ENCODE assay signal across 11 cellular contexts in the genomic region with DNA sequence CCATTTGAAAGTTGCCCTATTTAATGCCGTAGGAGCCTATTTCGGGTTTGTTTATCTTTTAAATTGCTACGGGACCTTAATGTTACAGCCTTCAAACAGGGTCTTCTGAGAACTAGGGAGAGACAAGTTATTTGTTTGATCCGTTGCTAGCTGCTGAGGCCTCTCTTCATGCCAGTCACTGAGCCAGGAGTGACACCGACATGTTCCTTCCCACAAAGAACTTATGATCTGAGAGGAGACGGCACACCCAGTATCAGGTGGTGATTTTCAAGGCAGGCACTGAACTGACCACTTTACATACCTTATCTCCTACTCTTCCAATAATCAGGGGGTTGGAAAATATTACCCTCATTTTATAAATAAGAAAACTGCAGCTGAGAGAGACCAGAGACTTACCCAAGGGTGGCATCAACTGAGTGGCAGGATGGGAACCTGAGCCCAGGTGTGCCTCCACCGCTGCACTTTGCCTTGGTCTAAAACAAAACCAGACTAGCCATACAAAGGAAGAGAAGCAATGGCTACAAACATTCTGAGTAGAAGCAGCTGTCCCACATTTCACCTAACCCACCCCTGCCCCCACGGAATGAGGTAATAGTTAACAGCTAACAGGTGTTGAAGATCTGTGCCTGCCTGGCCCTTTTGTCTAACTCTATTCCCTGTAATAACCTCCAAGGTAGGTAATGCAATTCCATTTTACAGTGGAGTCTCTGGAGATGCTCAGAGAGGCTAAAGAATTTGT. TPM values are rescaled to one million over a fixed set of nuclear protein-coding genes. Genes with fewer than 3 reads are reported as not detected.
DNase-seq lines count a peak whose midpoint lies in the region; ATAC-seq, FAIRE-seq and TF ChIP-seq lines count a peak whose summit lies in the region.
"Had no signal": no experiment of that assay in that cellular context is flagged by ENCODE, and none has a peak within 500 bp of the region (broad histone marks: within the 10 kb centered on the region; RNA-seq: fewer than 3 reads in every experiment).

No MANE protein-coding gene starts in this region.

- H4K20me1 ChIP-seq in HepG2 (ENCODE audit: insufficient read depth, low read length) (no peaks in the 10 kb centered on the region), fibroblast of lung (ENCODE audit: control insufficient read depth, extremely low read depth, insufficient read depth, low read length) (no peaks in the 10 kb centered on the region)

- no peak overlapping the region for H3K4me3 ChIP-seq in right lobe of liver
- no peak overlapping the region for H3K4me3 ChIP-seq in HepG2 (replicated peaks in 1 of 3; ENCODE audit: insufficient read depth in 1 of 3, low read depth in 2 of 3, low read length in 3 of 3)
- no peak overlapping the region for H3K4me3 ChIP-seq in fibroblast of lung (replicated peaks in 1 of 4; ENCODE audit: control extremely low read depth in 1 of 4, insufficient read depth in 1 of 4, low read depth in 3 of 4, low read length in 4 of 4)
- H3K4me3 ChIP-seq in aorta (ENCODE audit: low read length in 2 of 2): no peak overlapping the region

- H2AFZ ChIP-seq in HepG2 (ENCODE audit: low read length) (no peak overlapping the region), fibroblast of lung (ENCODE audit: low read length) (no peak overlapping the region)

- H3K27ac ChIP-seq in right lobe of liver (peak overlapping the region; percentile 11 to 37 (median 22)), HepG2 (ENCODE audit: extremely low read length, insufficient read depth, low read length) (no peak overlapping the region), fibroblast of lung (ENCODE audit: insufficient read depth, low read length) (peak overlapping the region; percentile 86), aorta (ENCODE audit: low read depth in 1 of 2, low read length in 2 of 2) (peak overlapping the region; percentile 94 to 99)
- H3K27ac ChIP-seq: neutrophil had no signal

- WGBS in right lobe of liver (ENCODE audit: insufficient coverage, low coverage, low lambda C conversion rate, missing lambda C conversion rate): 79% methylated on average over 7 of the region's 8 CpGs
- WGBS in HepG2 (ENCODE audit: low lambda C conversion rate): 20% methylated on average over 8 of the region's 8 CpGs
- WGBS in aorta, 2 donors: 25 to 33% methylated on average over 8 of the region's 8 CpGs

- peaks cover 86% of the 10 kb centered on the region for H3K4me1 Mint-ChIP-seq in osteocyte (ENCODE audit: unreplicated experiment)

- H3K9ac ChIP-seq in HepG2 (ENCODE audit: insufficient read depth, low read depth, low read length): no peak overlapping the region
- no peak overlapping the region for H3K9ac ChIP-seq in fibroblast of lung (ENCODE audit: insufficient read depth, low read length)

- TF ChIP-seq EP300 in HepG2 (IDR thresholded peaks at IDR 0.05; ENCODE audit: low read depth in 2 of 2, low read length in 2 of 2): no peak
- TF ChIP-seq EP300 in HepG2 (CRISPR knock-in tag; IDR thresholded peaks at IDR 0.05; ENCODE audit: borderline replicate concordance): no peak

- no peaks in the 10 kb centered on the region for H3K27me3 ChIP-seq in right lobe of liver
- H3K27me3 ChIP-seq in HepG2 (ENCODE audit: control insufficient read depth in 1 of 2, insufficient read depth in 2 of 2, low read length in 2 of 2): peaks cover 0 to 21% of the 10 kb centered on the region in 2 experiments; a peak in 2 of 5 replicates
- no peaks in the 10 kb centered on the region for H3K27me3 ChIP-seq in fibroblast of lung (ENCODE audit: control insufficient read depth, insufficient read depth, low read length)
- no peaks in the 10 kb centered on the region for H3K27me3 ChIP-seq in aorta (ENCODE audit: control insufficient read depth in 1 of 2, insufficient read depth in 2 of 2, low read length in 1 of 2)
- H3K27me3 ChIP-seq: neutrophil had no signal

- no peaks in the 10 kb centered on the region for H3K27me3 Mint-ChIP-seq in osteocyte (ENCODE audit: unreplicated experiment)

- no peak overlapping the region for H3K4me3 Mint-ChIP-seq in osteocyte (ENCODE audit: unreplicated experiment)
- H3K4me3 Mint-ChIP-seq: activated CD4-positive, alpha-beta memory T cell treated with anti-CD3 and anti-CD28 coated beads for 36 hours; activated naive CD8-positive, alpha-beta T cell treated with anti-CD3 and anti-CD28 coated beads, Interleukin-2, amount 10 ng/mL, durations not matched to agents 7 days and 5 days had no signal

- no peak for TF ChIP-seq RAD21 in HepG2 (CRISPR knock-in tag; IDR thresholded peaks at IDR 0.05)

- no peak for TF ChIP-seq POLR2A in right lobe of liver (IDR thresholded peaks at IDR 0.05)
- no peak for TF ChIP-seq POLR2A in HepG2 (IDR thresholded peaks at IDR 0.05; ENCODE audit: insufficient read depth in 1 of 2, low read depth in 2 of 2, low read length in 2 of 2)

- CTCF ChIA-PET in HepG2 (lab: Yijun Ruan, JAX; ENCODE audit: low intra/inter-chr PET ratio, low total read pairs): no interaction called here

- H3K9me3 Mint-ChIP-seq in osteocyte (ENCODE audit: unreplicated experiment): no peaks in the 10 kb centered on the region
- H3K9me3 Mint-ChIP-seq: activated CD4-positive, alpha-beta memory T cell treated with anti-CD3 and anti-CD28 coated beads for 36 hours; activated naive CD8-positive, alpha-beta T cell treated with anti-CD3 and anti-CD28 coated beads, Interleukin-2, amount 10 ng/mL, durations not matched to agents 7 days and 5 days had no signal

- no peak for FAIRE-seq in HepG2 (lab: Jason Lieb, UNC)

- DNase-seq in right lobe of liver: no peak
- DNase-seq in HepG2 (ENCODE audit: low spot score): no peak
- DNase-seq in fibroblast of lung (ENCODE audit: low read depth in 2 of 2): no peak
- DNase-seq in osteocyte (ENCODE audit: extremely low spot score, unreplicated experiment): no peak
- DNase-seq in aorta: no peak
- no peak for DNase-seq in iPS-NIHi7 (ENCODE audit: extremely low spot score)
- DNase-seq in cerebellum (ENCODE audit: low spot score): no peak
- DNase-seq in NCI-H1048 (lab: John Stamatoyannopoulos, UW): no peak
- DNase-seq: activated CD4-positive, alpha-beta memory T cell treated with anti-CD3 and anti-CD28 coated beads for 36 hours; activated naive CD8-positive, alpha-beta T cell treated with anti-CD3 and anti-CD28 coated beads, Interleukin-2, amount 10 ng/mL, durations not matched to agents 7 days and 5 days had no signal

- H3K9me3 ChIP-seq in right lobe of liver (no peaks in the 10 kb centered on the region), HepG2 (ENCODE audit: low read length) (no peaks in the 10 kb centered on the region), fibroblast of lung (ENCODE audit: control insufficient read depth, insufficient read depth, low read depth, low read length) (no peaks in the 10 kb centered on the region), aorta (ENCODE audit: control insufficient read depth, low read length) (no peaks in the 10 kb centered on the region)
- H3K9me3 ChIP-seq: neutrophil had no signal

- H3K79me2 ChIP-seq in HepG2 (ENCODE audit: insufficient read depth, low read length): no peaks in the 10 kb centered on the region
- no peaks in the 10 kb centered on the region for H3K79me2 ChIP-seq in fibroblast of lung (ENCODE audit: control insufficient read depth, insufficient read depth, low read length)

- intact Hi-C loops in right lobe of liver (cut with DNase I): no loop called here
- intact Hi-C loops in HepG2 (cut with micrococcal nuclease; ENCODE audit: unreplicated experiment): no loop called here
- intact Hi-C loops in aorta (cut with DNase I): no loop called here

- TF ChIP-seq CTCF in right lobe of liver (IDR thresholded peaks at IDR 0.05) (no peak), HepG2 (CRISPR knock-in tag; IDR thresholded peaks at IDR 0.05) (no peak), fibroblast of lung (conservative IDR thresholded peaks at IDR 0.05 in 1 of 2, IDR thresholded peaks at IDR 0.05 in 1 of 2; ENCODE audit: low read depth in 1 of 2, low read length in 2 of 2) (no peak), osteocyte (IDR thresholded peaks at IDR 0.05) (no peak)

- H3K27ac Mint-ChIP-seq in osteocyte (ENCODE audit: unreplicated experiment): peak overlapping the region; percentile 89
- H3K27ac Mint-ChIP-seq: activated CD4-positive, alpha-beta memory T cell treated with anti-CD3 and anti-CD28 coated beads for 36 hours; activated naive CD8-positive, alpha-beta T cell treated with anti-CD3 and anti-CD28 coated beads, Interleukin-2, amount 10 ng/mL, durations not matched to agents 7 days and 5 days had no signal

- POLR2A ChIA-PET in HepG2 (lab: Yijun Ruan, JAX): no interaction called here

- ATAC-seq in right lobe of liver (no peak), HepG2 (no peak), aorta (ENCODE audit: low FRiP score) (no peak)

- H3K36me3 ChIP-seq in right lobe of liver (no peaks in the 10 kb centered on the region), HepG2 (replicated peaks in 1 of 2; ENCODE audit: control insufficient read depth in 1 of 2, insufficient read depth in 2 of 2, low read length in 2 of 2) (no peaks in the 10 kb centered on the region), fibroblast of lung (ENCODE audit: control insufficient read depth, insufficient read depth, low read length) (no peaks in the 10 kb centered on the region), aorta (ENCODE audit: control insufficient read depth in 1 of 2, insufficient read depth in 2 of 2, low read length in 1 of 2) (no peaks in the 10 kb centered on the region)
- H3K36me3 ChIP-seq: neutrophil had no signal

- in situ Hi-C loops in HepG2 (cut with HindIII; ENCODE audit: extremely low pct_ligation_motif_present, low pct_unique_long_range_greater_than_20kb): no loop called here

- H3K4me2 ChIP-seq in HepG2 (ENCODE audit: low read depth, low read length) (no peak overlapping the region), fibroblast of lung (ENCODE audit: extremely low read depth, insufficient read depth, low read length) (no peak overlapping the region)

- BruUV-seq in HepG2 (replicated peaks; lab: Mats Ljungman, UMichigan): no TSS peak

- H3K36me3 Mint-ChIP-seq in osteocyte (ENCODE audit: unreplicated experiment): no peaks in the 10 kb centered on the region
- H3K36me3 Mint-ChIP-seq: activated CD4-positive, alpha-beta memory T cell treated with anti-CD3 and anti-CD28 coated beads for 36 hours; activated naive CD8-positive, alpha-beta T cell treated with anti-CD3 and anti-CD28 coated beads, Interleukin-2, amount 10 ng/mL, durations not matched to agents 7 days and 5 days had no signal

- H3K4me1 ChIP-seq in right lobe of liver: no peaks in the 10 kb centered on the region
- peaks cover 48% of the 10 kb centered on the region for H3K4me1 ChIP-seq in HepG2 (ENCODE audit: insufficient read depth, low read length)
- H3K4me1 ChIP-seq in fibroblast of lung (ENCODE audit: control insufficient read depth, extremely low read depth, insufficient read depth, low read length): peaks cover 55% of the 10 kb centered on the region
- H3K4me1 ChIP-seq in aorta (ENCODE audit: control insufficient read depth in 1 of 2, insufficient read depth in 2 of 2, low read length in 2 of 2): peaks cover 12 to 36% of the 10 kb centered on the region in 2 donors

RNA-seq across cellular contexts. Expression of a gene that starts 40.4 kb away (rescaled TPM):
- total RNA-seq in right lobe of liver (100 to 1,000 TPM in 2 of 6 experiments, 10 to 100 TPM in 4; 24.7 to 158 (median 51.3) TPM), HepG2 (2016; rRNA removed; fragmentation: Illumina TruSeq; extraction: Trizol) (14.8 and 18.7 TPM in 2 replicates), fibroblast of lung (94.5 and 125 TPM in 2 replicates), osteocyte (15.7 and 16.2 TPM in 2 replicates), aorta (100 to 1,000 TPM in 1 of 2 donors, 10 to 100 TPM in 1; 94.6 to 152 TPM), cerebellum (19.6 TPM)
- total RNA-seq in HepG2 (2016; cell fraction: cytosol; rRNA removed; fragmentation: Illumina TruSeq; extraction: Trizol; ENCODE audit: low read depth): 2.8 and 3.5 TPM in 2 replicates
- total RNA-seq in HepG2 (2016; cell fraction: insoluble cytoplasmic fraction; rRNA removed; fragmentation: Illumina TruSeq; extraction: Trizol): 13.6 and 18.6 TPM in 2 replicates
- 8.0 and 9.5 TPM in 2 replicates for total RNA-seq in HepG2 (2016; cell fraction: membrane; rRNA removed; fragmentation: Illumina TruSeq; extraction: Trizol)
- 7.0 and 7.1 TPM in 2 replicates for total RNA-seq in HepG2 (2016; cell fraction: nucleus; rRNA removed; fragmentation: Illumina TruSeq; extraction: Trizol)
- polyA plus RNA-seq in HepG2 (2011; rRNA removed) (11.4 and 13.3 TPM in 2 replicates), fibroblast of lung (25.0 and 67.8 TPM in 2 replicates), aorta (100 to 1,000 TPM in 1 of 2 donors, 10 to 100 TPM in 1; 69.2 to 288 TPM)
- polyA plus RNA-seq in HepG2 (2011; cell fraction: cytosol; rRNA removed): 6.3 and 10.7 TPM in 2 replicates
- polyA plus RNA-seq in HepG2 (2011; cell fraction: nucleus; rRNA removed): 5.5 and 7.0 TPM in 2 replicates
- 13.0 and 17.4 TPM in 2 replicates for polyA plus RNA-seq in HepG2 (2012)
- polyA plus RNA-seq in HepG2 (2016; cell fraction: cytosol; fragmentation: Illumina TruSeq; extraction: Trizol; ENCODE audit: low read depth): 0.78 and 0.98 TPM in 2 replicates
- polyA plus RNA-seq in HepG2 (2016; cell fraction: insoluble cytoplasmic fraction; fragmentation: Illumina TruSeq; extraction: Trizol; ENCODE audit: low read depth): 13.2 and 13.9 TPM in 2 replicates
- 2.4 and 2.7 TPM in 2 replicates for polyA plus RNA-seq in HepG2 (2016; cell fraction: membrane; fragmentation: Illumina TruSeq; extraction: Trizol; ENCODE audit: low read depth)
- 6.2 and 6.4 TPM in 2 replicates for polyA plus RNA-seq in HepG2 (2016; cell fraction: nucleus; fragmentation: Illumina TruSeq; extraction: Trizol; ENCODE audit: insufficient read depth, low read depth)
- polyA minus RNA-seq in HepG2 (2011; rRNA and poly(A)+ RNA removed; ENCODE audit: low replicate concordance): 13.9 and 20.0 TPM in 2 replicates
- 16.0 and 20.2 TPM in 2 replicates for polyA minus RNA-seq in HepG2 (2011; cell fraction: cytosol; rRNA and poly(A)+ RNA removed)
- polyA minus RNA-seq in HepG2 (2011; cell fraction: nucleus; rRNA and poly(A)+ RNA removed): 21.6 and 26.9 TPM in 2 replicates
- polyA plus RNA-seq in fibroblast of lung (2012): 22.3 and 47.5 TPM in 2 replicates
- 26.6 and 47.5 TPM in 2 replicates for polyA minus RNA-seq in fibroblast of lung (ENCODE audit: low replicate concordance)
